Comparison of ENCODE assay signal across 8 cellular contexts in genomic region chr1:58768971-58769808, GRCh38. TPM values are rescaled to one million over a fixed set of nuclear protein-coding genes. Genes with fewer than 3 reads are reported as not detected.
DNase-seq lines count a peak whose midpoint lies in the region; ATAC-seq and TF ChIP-seq lines count a peak whose summit lies in the region.

No MANE protein-coding gene starts in this region.

- no peak overlapping the region for H3K27ac Mint-ChIP-seq in stimulated activated effector memory CD8-positive, alpha-beta T cell treated with anti-CD3 and anti-CD28 coated beads, Interleukin-12 subunit alpha, Interleukin-12 subunit beta, amount 100 ng/mL, for 72 hours

- H3K9me3 Mint-ChIP-seq in stimulated activated effector memory CD8-positive, alpha-beta T cell treated with anti-CD3 and anti-CD28 coated beads, Interleukin-12 subunit alpha, Interleukin-12 subunit beta, amount 100 ng/mL, for 72 hours, result no peaks in the 10 kb centered on the region

- H3K4me3 ChIP-seq in AG10803 (ENCODE audit: low read length), result no peak overlapping the region

- H3K4me3 Mint-ChIP-seq in stimulated activated effector memory CD8-positive, alpha-beta T cell treated with anti-CD3 and anti-CD28 coated beads, Interleukin-12 subunit alpha, Interleukin-12 subunit beta, amount 100 ng/mL, for 72 hours, result no peak overlapping the region

- DNase-seq in AG10803 (ENCODE audit: low read depth), result peak; percentile 60
- peak; percentile 51 for DNase-seq in H4 (ENCODE audit: low spot score)
- peak; percentile 62 for DNase-seq in OCI-M1 (lab: John Stamatoyannopoulos, UW)
- peak in 43 of 56 donors; percentile 7 to 85 (median 41) for DNase-seq in amygdala (lab: John Stamatoyannopoulos, UW)
- peak; percentile 89 for DNase-seq in left ventricle myocardium superior
- peak; percentile 93 for DNase-seq in sciatic nerve (ENCODE audit: low spot score)
- DNase-seq in stimulated activated effector memory CD8-positive, alpha-beta T cell treated with anti-CD3 and anti-CD28 coated beads, Interleukin-12 subunit alpha, Interleukin-12 subunit beta, amount 100 ng/mL, for 72 hours (ENCODE audit: low spot score in 2 of 2), result no peak

- H3K36me3 Mint-ChIP-seq in stimulated activated effector memory CD8-positive, alpha-beta T cell treated with anti-CD3 and anti-CD28 coated beads, Interleukin-12 subunit alpha, Interleukin-12 subunit beta, amount 100 ng/mL, for 72 hours, result no peaks in the 10 kb centered on the region

- intact Hi-C loops in left ventricle myocardium superior (cut with micrococcal nuclease) (no loop called here), sciatic nerve (cut with DNase I) (no loop called here)

- TF ChIP-seq CTCF in AG10803 (conservative IDR thresholded peaks at IDR 0.05; ENCODE audit: low read length), result peak; percentile 79

- peak; percentile 37 for ATAC-seq in left ventricle myocardium superior
- ATAC-seq in sciatic nerve, result peak; percentile 64
- no peak for ATAC-seq in GM21360 (IDR thresholded peaks at IDR 0.05; ENCODE audit: unreplicated experiment)
- no peak for ATAC-seq in stimulated activated effector memory CD8-positive, alpha-beta T cell treated with anti-CD3 and anti-CD28 coated beads, Interleukin-12 subunit alpha, Interleukin-12 subunit beta, amount 100 ng/mL, for 72 hours

- H3K4me1 Mint-ChIP-seq in stimulated activated effector memory CD8-positive, alpha-beta T cell treated with anti-CD3 and anti-CD28 coated beads, Interleukin-12 subunit alpha, Interleukin-12 subunit beta, amount 100 ng/mL, for 72 hours, result peaks cover 5% of the 10 kb centered on the region

RNA-seq across cellular contexts. Expression of gene JUN, which starts 14.7 kb away (rescaled TPM):
- 23.2 and 29.4 TPM in 2 replicates for total RNA-seq in H4 (2014; rRNA removed; shearing (Covaris generic))
- total RNA-seq in left ventricle myocardium superior (54.6 TPM), sciatic nerve (179 TPM)

Comparison
In these comparisons a context has a peak if more than half of its experiments do, and no peak if none do; other contexts are left out.
1. DNase-seq: peak in AG10803 (single experiment), H4 (single experiment), OCI-M1 (single experiment), amygdala (43 of 56), left ventricle myocardium superior (single experiment) and sciatic nerve (single experiment); none in stimulated activated effector memory CD8-positive, alpha-beta T cell treated with anti-CD3 and anti-CD28 coated beads, Interleukin-12 subunit alpha, Interleukin-12 subunit beta, amount 100 ng/mL, for 72 hours (0 of 2).
2. ATAC-seq: peak in left ventricle myocardium superior (single experiment) and sciatic nerve (single experiment); none in GM21360 (single experiment) and stimulated activated effector memory CD8-positive, alpha-beta T cell treated with anti-CD3 and anti-CD28 coated beads, Interleukin-12 subunit alpha, Interleukin-12 subunit beta, amount 100 ng/mL, for 72 hours (single experiment).